ENCODE assay signal across 15 cellular contexts in the genomic region with DNA sequence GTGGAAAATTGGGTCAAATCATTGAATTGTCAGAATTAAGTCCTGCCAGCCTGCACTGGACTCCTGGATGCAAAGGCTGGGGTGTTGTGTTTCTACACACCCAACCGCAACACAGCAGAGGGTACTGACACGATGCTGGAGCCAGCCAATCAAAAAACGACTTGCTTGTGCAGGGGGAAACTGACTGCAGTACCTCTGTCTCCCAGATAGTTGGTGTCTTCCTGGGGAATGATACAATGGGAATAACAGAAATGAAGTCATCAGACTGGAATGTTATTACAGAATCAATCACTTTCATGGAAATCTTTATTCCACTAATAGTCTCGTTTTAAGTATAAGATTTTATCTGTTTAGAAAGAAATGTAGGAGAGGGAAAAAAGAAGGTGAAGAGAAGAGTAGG.
A peak's percentile ranks its signal among the peaks of the same experiment; 100 is the strongest.
DNase-seq lines count a peak whose midpoint lies in the region; ATAC-seq, FAIRE-seq and TF ChIP-seq lines count a peak whose summit lies in the region.
"Had no signal": no experiment of that assay in that cellular context is flagged by ENCODE, and none has a peak within 500 bp of the region (broad histone marks: within the 10 kb centered on the region; RNA-seq: fewer than 3 reads in every experiment).

No MANE protein-coding gene starts in this region.

- H3K36me3 ChIP-seq in BJ (ENCODE audit: control insufficient read depth, insufficient read depth, low read length) (no peaks in the 10 kb centered on the region), brain microvascular endothelial cell (replicated peaks) (no peaks in the 10 kb centered on the region)
- H3K36me3 ChIP-seq: esophagus squamous epithelium, right atrium auricular region, vagina had no signal

- CTCF ChIA-PET in BJ (lab: Yijun Ruan, JAX) = no interaction called here

- FAIRE-seq in GM19239 (lab: Jason Lieb, UNC) (no peak), D721Med (lab: Jason Lieb, UNC) (no peak)

- H3K27ac ChIP-seq in brain microvascular endothelial cell = no peak overlapping the region
- H3K27ac ChIP-seq: esophagus squamous epithelium, right atrium auricular region, vagina had no signal

- no peak for DNase-seq in BJ (ENCODE audit: low read depth)
- DNase-seq in HT1080 (ENCODE audit: low read depth) = peak; percentile 62
- peak; percentile 22 for DNase-seq in brain microvascular endothelial cell
- DNase-seq in kidney glomerular epithelial cell (lab: John Stamatoyannopoulos, UW) = peak; percentile 36
- DNase-seq in activated T-cell treated with anti-CD3 and anti-CD28 coated beads, Interleukin-2, amount 50 U/mL, for 1 hour = no peak
- DNase-seq in GM19239 (ENCODE audit: insufficient read length, low spot score) = no peak
- DNase-seq in D721Med (ENCODE audit: insufficient read length, low spot score) = no peak
- DNase-seq: amniotic stem cell, esophagus squamous epithelium, GOT3, MV-4-11, T-helper 17 cell had no signal

- POLR2A ChIA-PET in BJ (lab: Charles Lee) = no interaction called here

- H3K4me3 ChIP-seq in BJ (ENCODE audit: low read depth, low read length) = no peak overlapping the region
- H3K4me3 ChIP-seq in brain microvascular endothelial cell (ENCODE audit: low read depth, low read length) = no peak overlapping the region
- H3K4me3 ChIP-seq: esophagus squamous epithelium, right atrium auricular region, vagina had no signal

- ATAC-seq in GM21529 (IDR thresholded peaks at IDR 0.05; ENCODE audit: unreplicated experiment) = no peak
- ATAC-seq: T-helper 17 cell had no signal

- TF ChIP-seq CTCF in BJ (IDR thresholded peaks at IDR 0.05; ENCODE audit: insufficient read depth, low read depth, low read length) (peak; percentile 29; the same call in 1 of the 2 replicates), brain microvascular endothelial cell (IDR thresholded peaks at IDR 0.05; ENCODE audit: low read depth, low read length, missing control alignments) (peak; percentile 62), D721Med (IDR thresholded peaks at IDR 0.05; ENCODE audit: insufficient read depth, missing control alignments) (no peak)

- in situ Hi-C loops in brain microvascular endothelial cell (cut with HindIII; ENCODE audit: low pct_ligation_motif_present, low sequenced_read_pairs) = no loop called here

- H3K27me3 ChIP-seq in BJ (ENCODE audit: control insufficient read depth, insufficient read depth, low read length) (no peaks in the 10 kb centered on the region), brain microvascular endothelial cell (replicated peaks) (no peaks in the 10 kb centered on the region)
- H3K27me3 ChIP-seq: esophagus squamous epithelium, right atrium auricular region, vagina had no signal

Comparison
In these comparisons a context has a peak if more than half of its experiments do, and no peak if none do; other contexts are left out.
1. DNase-seq: peak in HT1080 (single experiment), brain microvascular endothelial cell (single experiment) and kidney glomerular epithelial cell (single experiment); none in BJ (single experiment), activated T-cell treated with anti-CD3 and anti-CD28 coated beads, Interleukin-2, amount 50 U/mL, for 1 hour (single experiment), GM19239 (single experiment) and D721Med (single experiment).